Comparison of ENCODE assay signal across 22 cellular contexts in the genomic region with DNA sequence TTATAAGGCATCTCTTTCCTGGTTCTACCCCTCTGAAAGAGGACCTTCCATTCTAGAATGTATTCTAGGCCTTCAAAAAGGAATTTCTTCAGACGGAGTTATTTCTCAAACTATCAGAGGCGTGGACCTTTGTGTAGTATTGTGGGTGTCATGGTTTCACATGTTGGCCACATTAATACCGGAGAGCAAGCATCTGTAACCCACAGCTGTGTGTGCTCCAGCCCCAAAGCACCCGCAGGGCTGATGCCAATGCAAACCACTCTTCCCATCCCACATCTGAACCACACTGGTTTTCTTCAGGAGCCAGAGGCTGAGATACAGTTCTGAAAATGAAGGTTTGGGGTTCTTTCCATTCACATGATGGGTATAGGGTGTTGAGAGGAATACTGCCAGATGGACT.
"Had no signal": no experiment of that assay in that cellular context is flagged by ENCODE, and none has a peak within 500 bp of the region (broad histone marks: within the 10 kb centered on the region; RNA-seq: fewer than 3 reads in every experiment).

No MANE protein-coding gene starts in this region.

- H3K4me2 ChIP-seq: hepatocyte had no signal

- H3K4me3 Mint-ChIP-seq: endodermal cell, naive B cell had no signal

- ATAC-seq: gastroesophageal sphincter, left colon, left ventricle myocardium superior, psoas muscle had no signal

- DNase-seq: effector CD4-positive, alpha-beta T cell; endodermal cell; foreskin fibroblast; left colon; left ventricle myocardium superior; mesenchymal stem cell; midbrain; naive B cell; psoas muscle; sigmoid colon; small intestine; stimulated activated CD4-positive, alpha-beta T cell treated with anti-CD3 and anti-CD28 coated beads, Interleukin-12 subunit alpha, Interleukin-12 subunit beta, amount 100 ng/mL, for 4 hours; stimulated activated naive CD4-positive, alpha-beta T cell; stomach; substantia nigra; transverse colon had no signal

- H3K4me1 ChIP-seq: psoas muscle had no signal

- H3K4me1 Mint-ChIP-seq: naive B cell had no signal

- H3K27me3 ChIP-seq: gastroesophageal sphincter, hepatocyte, neutrophil, sigmoid colon, stomach, transverse colon had no signal

- H3K9me3 Mint-ChIP-seq: endodermal cell had no signal

- H3K36me3 ChIP-seq: gastroesophageal sphincter, neutrophil, sigmoid colon, stomach, thoracic aorta, transverse colon had no signal

- H3K4me3 ChIP-seq: coronary artery, gastroesophageal sphincter, hepatocyte, lung, psoas muscle, sigmoid colon, stomach, thoracic aorta, transverse colon had no signal

- H3K9me3 ChIP-seq: gastroesophageal sphincter, neutrophil, psoas muscle, sigmoid colon, stomach, thoracic aorta, transverse colon had no signal

- H3K27ac ChIP-seq: coronary artery, gastroesophageal sphincter, hepatocyte, neutrophil, psoas muscle, stomach, thoracic aorta, transverse colon had no signal

- H3K36me3 Mint-ChIP-seq: naive B cell had no signal

- H3K27ac Mint-ChIP-seq: endodermal cell, naive B cell had no signal

- H2AFZ ChIP-seq: hepatocyte had no signal

- H3K27me3 Mint-ChIP-seq: naive B cell had no signal
